10 cellular contexts compared by ENCODE assay signal in genomic region chr1:29975036-29975694, GRCh38.
DNase-seq lines count a peak whose midpoint lies in the region; ATAC-seq, FAIRE-seq and TF ChIP-seq lines count a peak whose summit lies in the region.
"Had no signal": no experiment of that assay in that cellular context is flagged by ENCODE, and none has a peak within 500 bp of the region (broad histone marks: within the 10 kb centered on the region; RNA-seq: fewer than 3 reads in every experiment).

No MANE protein-coding gene starts in this region.

- CTCF ChIA-PET in MCF 10A (lab: Yijun Ruan, JAX) = no interaction called here

- H3K27me3 ChIP-seq in breast epithelium (peaks cover 0 to 12% of the 10 kb centered on the region in 2 donors), RWPE2 (ENCODE audit: insufficient read depth, poor library complexity, severe bottlenecking) (peaks cover 3% of the 10 kb centered on the region)

- TF ChIP-seq CTCF in MCF 10A (IDR thresholded peaks at IDR 0.05; ENCODE audit: unreplicated experiment) (no peak), breast epithelium (IDR thresholded peaks at IDR 0.05) (no peak), RWPE2 (IDR thresholded peaks at IDR 0.05; ENCODE audit: poor library complexity, severe bottlenecking) (no peak), fibroblast of pulmonary artery (IDR thresholded peaks at IDR 0.05; ENCODE audit: low read length, missing control alignments) (no peak)

- no peaks in the 10 kb centered on the region for H3K9me3 Mint-ChIP-seq in MCF 10A (ENCODE audit: unreplicated experiment)

- BruUV-seq in MCF 10A (replicated peaks; lab: Mats Ljungman, UMichigan) = no TSS peak

- no peak overlapping the region for H3K4me3 ChIP-seq in breast epithelium
- no peak overlapping the region for H3K4me3 ChIP-seq in RWPE2 (ENCODE audit: severe bottlenecking)
- no peak overlapping the region for H3K4me3 ChIP-seq in fibroblast of pulmonary artery (replicated peaks; ENCODE audit: low read depth, low read length)

- H3K4me1 Mint-ChIP-seq in MCF 10A (ENCODE audit: insufficient read depth, unreplicated experiment) = peaks cover 7% of the 10 kb centered on the region

- H3K4me3 Mint-ChIP-seq in MCF 10A (ENCODE audit: unreplicated experiment) = no peak overlapping the region

- H3K36me3 ChIP-seq in breast epithelium (no peaks in the 10 kb centered on the region), RWPE2 (ENCODE audit: low read depth) (no peaks in the 10 kb centered on the region)

- H3K27ac Mint-ChIP-seq in MCF 10A (ENCODE audit: low read depth, unreplicated experiment) = no peak overlapping the region

- intact Hi-C loops in MCF 10A (cut with micrococcal nuclease) (no loop called here), breast epithelium (cut with DNase I; ENCODE audit: low total_unique reads) (no loop called here)

- DNase-seq in MCF 10A (ENCODE audit: unreplicated experiment) (peak; percentile 54), breast epithelium (ENCODE audit: low spot score in 2 of 2) (no peak), RWPE2 (ENCODE audit: low spot score) (no peak), fibroblast of pulmonary artery (ENCODE audit: low read depth) (peak; percentile 43), urothelium cell line (ENCODE audit: low spot score) (peak; percentile 66), NCI-H2227 (lab: John Stamatoyannopoulos, UW; ENCODE audit: unreplicated experiment) (no peak), T-helper 2 cell (no peak)

- H3K27ac ChIP-seq in breast epithelium (no peak overlapping the region), RWPE2 (ENCODE audit: poor library complexity, severe bottlenecking) (peak overlapping the region; percentile 51)
- H3K27ac ChIP-seq: C4-2B had no signal

- no peak for FAIRE-seq in urothelium cell line (lab: Jason Lieb, UNC)
- FAIRE-seq: TTC549 had no signal

- no peaks in the 10 kb centered on the region for H3K36me3 Mint-ChIP-seq in MCF 10A (ENCODE audit: insufficient read depth, unreplicated experiment)

- H3K9me3 ChIP-seq in breast epithelium (no peaks in the 10 kb centered on the region), RWPE2 (ENCODE audit: severe bottlenecking) (peaks cover 3% of the 10 kb centered on the region)

- no peak for ATAC-seq in RWPE2 (ENCODE audit: low read depth)
- no peak for ATAC-seq in HG02798 (IDR thresholded peaks at IDR 0.05; ENCODE audit: poor library complexity, unreplicated experiment)

- POLR2A ChIA-PET in MCF 10A (lab: Yijun Ruan, JAX) = no interaction called here

- TF ChIP-seq POLR2A in breast epithelium (IDR thresholded peaks at IDR 0.05) = no peak

- peaks cover 32% of the 10 kb centered on the region for H3K27me3 Mint-ChIP-seq in MCF 10A (ENCODE audit: insufficient read depth, unreplicated experiment)

- H3K4me1 ChIP-seq in breast epithelium (no peaks in the 10 kb centered on the region), RWPE2 (ENCODE audit: insufficient read depth, poor library complexity, severe bottlenecking) (peaks cover 14% of the 10 kb centered on the region)

Comparison
In these comparisons a context has a peak if more than half of its experiments do, and no peak if none do; other contexts are left out.
1. DNase-seq: peak in MCF 10A (single experiment), fibroblast of pulmonary artery (single experiment) and urothelium cell line (single experiment); none in breast epithelium (0 of 2), RWPE2 (single experiment), NCI-H2227 (single experiment) and T-helper 2 cell (0 of 5).